In genomic region chr1:184283999-184284398, GRCh38 we compare ENCODE assay signal across 12 cellular contexts.
DNase-seq lines count a peak whose midpoint lies in the region; ATAC-seq and TF ChIP-seq lines count a peak whose summit lies in the region.
"Had no signal": no experiment of that assay in that cellular context is flagged by ENCODE, and none has a peak within 500 bp of the region (broad histone marks: within the 10 kb centered on the region; RNA-seq: fewer than 3 reads in every experiment).

No MANE protein-coding gene starts in this region.

- peak overlapping the region; percentile 22 for H3K4me2 ChIP-seq in osteoblast (ENCODE audit: insufficient read depth, low read length)

- H3K79me2 ChIP-seq in osteoblast (ENCODE audit: insufficient read depth, low read length), result no peaks in the 10 kb centered on the region

- H3K27me3 ChIP-seq in osteoblast (ENCODE audit: insufficient read depth, low read length), result no peaks in the 10 kb centered on the region
- H3K27me3 ChIP-seq: tibial nerve had no signal

- no peaks in the 10 kb centered on the region for H3K36me3 ChIP-seq in osteoblast (ENCODE audit: insufficient read depth, low read length)
- H3K36me3 ChIP-seq: tibial nerve had no signal

- TF ChIP-seq CTCF in AG09309 (IDR thresholded peaks at IDR 0.05; ENCODE audit: control insufficient read depth, insufficient read depth, low read depth, low read length, missing control alignments) (no peak), foreskin fibroblast (IDR thresholded peaks at IDR 0.05; ENCODE audit: low read depth, low read length) (no peak), osteoblast (IDR thresholded peaks at IDR 0.05; ENCODE audit: extremely low read depth, low read depth, low read length) (no peak)

- H2AFZ ChIP-seq in osteoblast (ENCODE audit: low read length), result no peak overlapping the region

- H3K4me3 ChIP-seq in AG09309 (ENCODE audit: control insufficient read depth, low read depth, low read length), result no peak overlapping the region
- no peak overlapping the region for H3K4me3 ChIP-seq in foreskin fibroblast (ENCODE audit: low read depth in 1 of 2, low read length in 2 of 2)
- no peak overlapping the region for H3K4me3 ChIP-seq in osteoblast (ENCODE audit: insufficient read depth, low read length)
- H3K4me3 ChIP-seq: tibial nerve had no signal

- peak; percentile 57 for DNase-seq in AG09309 (ENCODE audit: low read depth)
- peak; percentile 14 for DNase-seq in NCI-H2171 (lab: John Stamatoyannopoulos, UW)
- peak; percentile 30 to 61 for DNase-seq in foreskin fibroblast
- DNase-seq in osteoblast (ENCODE audit: insufficient read length, low spot score, missing footprints), result no peak
- DNase-seq in NCI-H510A treated with DMSO at 0.1 percent for 48 hours (lab: John Stamatoyannopoulos, UW), result no peak
- DNase-seq in NAMALWA (ENCODE audit: low spot score), result no peak
- DNase-seq: activated T-cell treated with anti-CD3 and anti-CD28 coated beads, Interleukin-2, amount 50 U/mL, for 24 hours; NCI-H1417 treated with DMSO at 0.1 percent for 48 hours; T1000 had no signal

- H3K4me1 ChIP-seq in osteoblast (ENCODE audit: insufficient read depth, low read length), result peaks cover 7% of the 10 kb centered on the region
- H3K4me1 ChIP-seq: tibial nerve had no signal

- no peaks in the 10 kb centered on the region for H4K20me1 ChIP-seq in osteoblast (ENCODE audit: insufficient read depth, low read length)

- H3K27ac ChIP-seq in osteoblast (ENCODE audit: low read depth, low read length), result no peak overlapping the region
- H3K27ac ChIP-seq: tibial nerve had no signal

- ATAC-seq in HG03196 (IDR thresholded peaks at IDR 0.05; ENCODE audit: unreplicated experiment), result no peak
- no peak for ATAC-seq in HG03039 (IDR thresholded peaks at IDR 0.05; ENCODE audit: unreplicated experiment)

- no peaks in the 10 kb centered on the region for H3K9me3 ChIP-seq in osteoblast (ENCODE audit: low read depth, low read length)
- H3K9me3 ChIP-seq: tibial nerve had no signal

Comparison
In these comparisons a context has a peak if more than half of its experiments do, and no peak if none do; other contexts are left out.
1. DNase-seq: peak in AG09309 (single experiment), NCI-H2171 (single experiment) and foreskin fibroblast (2 of 2); none in osteoblast (single experiment), NCI-H510A treated with DMSO at 0.1 percent for 48 hours (single experiment) and NAMALWA (single experiment).